Comparison of ENCODE assay signal across 8 cellular contexts in the genomic region with DNA sequence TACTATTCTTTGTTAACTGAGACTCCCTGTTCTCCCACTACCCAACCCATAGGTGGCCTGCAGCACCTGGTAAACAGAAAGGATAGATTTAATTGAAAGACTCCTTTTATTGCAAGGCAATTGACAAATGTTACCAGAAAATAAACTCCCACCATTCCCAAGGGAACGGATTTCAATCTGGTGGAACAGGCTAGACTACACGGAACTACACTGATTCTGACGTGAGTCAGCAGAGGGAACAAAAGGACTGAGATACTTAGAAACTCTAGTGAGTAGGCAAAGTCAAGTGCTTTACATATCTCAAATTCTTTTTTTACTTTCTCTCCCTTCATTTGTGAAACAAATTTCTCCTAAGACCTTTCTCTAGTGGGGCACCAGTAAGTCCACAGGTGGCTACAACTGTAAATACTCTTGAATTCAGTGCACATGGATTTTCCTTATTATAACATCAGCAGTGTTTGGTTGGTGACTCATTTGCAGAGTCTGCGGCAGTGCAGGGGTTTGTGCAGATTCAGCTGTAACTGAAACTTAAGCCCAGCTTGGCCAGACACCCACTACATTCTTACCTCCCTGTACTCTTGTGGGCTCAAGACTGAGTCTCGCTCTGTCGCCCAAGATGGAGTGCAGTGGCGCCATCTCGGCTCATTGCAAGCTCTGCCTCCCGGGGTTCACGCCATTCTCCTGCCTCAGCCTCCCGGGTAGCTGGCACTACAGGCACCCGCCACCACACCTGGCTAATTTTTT. TPM values are rescaled to one million over a fixed set of nuclear protein-coding genes. Genes with fewer than 3 reads are reported as not detected.
DNase-seq lines count a peak whose midpoint lies in the region; ATAC-seq and TF ChIP-seq lines count a peak whose summit lies in the region.

No MANE protein-coding gene starts in this region.

- no peaks in the 10 kb centered on the region for H3K9me3 Mint-ChIP-seq in CD8-positive, alpha-beta memory T cell

- H3K27ac Mint-ChIP-seq in CD8-positive, alpha-beta memory T cell: no peak overlapping the region

- H3K4me1 ChIP-seq in PC-3 (ENCODE audit: insufficient read depth, low read length): peaks cover 56% of the 10 kb centered on the region
- no peaks in the 10 kb centered on the region for H3K4me1 ChIP-seq in CD8-positive, alpha-beta memory T cell (ENCODE audit: insufficient read depth, low read length)

- H3K4me2 ChIP-seq in PC-3 (ENCODE audit: low read length): peak overlapping the region; percentile 73

- H3K9me3 ChIP-seq in PC-3 (ENCODE audit: low read length): no peaks in the 10 kb centered on the region
- no peaks in the 10 kb centered on the region for H3K9me3 ChIP-seq in CD8-positive, alpha-beta memory T cell (ENCODE audit: low read length)

- peaks cover 12% of the 10 kb centered on the region for H3F3A ChIP-seq in PC-3 (ENCODE audit: low read length, unreplicated experiment)

- DNase-seq in BJ (ENCODE audit: low read depth): peak; percentile 39
- DNase-seq in PC-3: peak; percentile 96
- DNase-seq in fibroblast of the aortic adventitia (ENCODE audit: low read depth): peak; percentile 93
- DNase-seq in CD8-positive, alpha-beta memory T cell: no peak
- DNase-seq in Right ventricle myocardium superior: no peak
- DNase-seq in Ammon's horn (ENCODE audit: low spot score): no peak

- H3K9me2 ChIP-seq in PC-3 (replicated peaks; ENCODE audit: low read length): no peaks in the 10 kb centered on the region

- TSS peak; percentile 13 for BruUV-seq in PC-3 (replicated peaks; lab: Mats Ljungman, UMichigan)

- CTCF ChIA-PET in BJ (lab: Yijun Ruan, JAX): interaction anchor here (1.4 kb wide), 1 partner anchor 10 kb away, joined by 3 read pairs; no protein-coding TSS in a partner anchor
- CTCF ChIA-PET in PC-3 (lab: Charles Lee): interaction anchor here (0.7 kb wide), 1 partner anchor 105 kb away, joined by 4 read pairs; no protein-coding TSS in a partner anchor
- CTCF ChIA-PET in CD8-positive, alpha-beta memory T cell (lab: Charles Lee): no interaction called here

- POLR2A ChIA-PET in BJ (lab: Charles Lee): no interaction called here
- POLR2A ChIA-PET in PC-3 (lab: Charles Lee; ENCODE audit: unreplicated experiment): no interaction called here
- POLR2A ChIA-PET in CD8-positive, alpha-beta memory T cell (lab: Charles Lee): no interaction called here

- H3K27me3 Mint-ChIP-seq in CD8-positive, alpha-beta memory T cell: no peaks in the 10 kb centered on the region

- peaks cover 2 to 8% (median 3%) of the 10 kb centered on the region in 3 donors for H3K4me1 Mint-ChIP-seq in CD8-positive, alpha-beta memory T cell

- no peaks in the 10 kb centered on the region for H3K79me2 ChIP-seq in PC-3 (ENCODE audit: low read length)

- peak; percentile 97 for ATAC-seq in GM19043 (IDR thresholded peaks at IDR 0.05; ENCODE audit: low read depth, unreplicated experiment)
- ATAC-seq in HG03097 (IDR thresholded peaks at IDR 0.05; ENCODE audit: low FRiP score, unreplicated experiment): peak; percentile 78
- ATAC-seq in PC-3: peak; percentile 78
- ATAC-seq in Right ventricle myocardium superior (ENCODE audit: poor library complexity): no peak

- no peaks in the 10 kb centered on the region for H4K20me1 ChIP-seq in PC-3 (ENCODE audit: low read length)

- TF ChIP-seq CTCF in BJ (IDR thresholded peaks at IDR 0.05; ENCODE audit: insufficient read depth, low read depth, low read length): no peak
- TF ChIP-seq CTCF in PC-3 (conservative IDR thresholded peaks at IDR 0.05; ENCODE audit: low read depth, low read length): peak; percentile 52
- TF ChIP-seq CTCF in fibroblast of the aortic adventitia (IDR thresholded peaks at IDR 0.05; ENCODE audit: insufficient read depth, low read length): peak; percentile 12

- H3K4me3 Mint-ChIP-seq in CD8-positive, alpha-beta memory T cell: no peak overlapping the region

- H2AFZ ChIP-seq in PC-3 (ENCODE audit: low read length): peak overlapping the region; percentile 30

- H3K4me3 ChIP-seq in BJ (ENCODE audit: low read depth, low read length) (no peak overlapping the region), PC-3 (ENCODE audit: low read length) (peak overlapping the region; percentile 46; the same call in 1 of the 2 replicates), fibroblast of the aortic adventitia (ENCODE audit: low read depth, low read length) (no peak overlapping the region)
- H3K4me3 ChIP-seq in CD8-positive, alpha-beta memory T cell (ENCODE audit: low read length): no peak overlapping the region

- peaks cover 0 to 5% (median 0%) of the 10 kb centered on the region in 3 donors for H3K36me3 Mint-ChIP-seq in CD8-positive, alpha-beta memory T cell

- H3K27ac ChIP-seq in PC-3 (ENCODE audit: low read length): peak overlapping the region; percentile 97
- H3K27ac ChIP-seq in CD8-positive, alpha-beta memory T cell (ENCODE audit: low read depth, low read length): no peak overlapping the region

- intact Hi-C loops in PC-3 (cut with micrococcal nuclease): loop anchor here (1.0 to 5.0 kb wide), 3 partner anchors 25 to 171 kb away; no protein-coding TSS in a partner anchor
- intact Hi-C loops in Right ventricle myocardium superior (cut with DNase I): no loop called here

- H3K36me3 ChIP-seq in BJ (ENCODE audit: control insufficient read depth, insufficient read depth, low read length) (no peaks in the 10 kb centered on the region), PC-3 (ENCODE audit: low read depth, low read length) (no peaks in the 10 kb centered on the region)
- H3K36me3 ChIP-seq in CD8-positive, alpha-beta memory T cell (ENCODE audit: insufficient read depth, low read length): no peaks in the 10 kb centered on the region

- no peaks in the 10 kb centered on the region for H3K27me3 ChIP-seq in BJ (ENCODE audit: control insufficient read depth, insufficient read depth, low read length)
- H3K27me3 ChIP-seq in PC-3 (ENCODE audit: low read length): no peaks in the 10 kb centered on the region
- H3K27me3 ChIP-seq in CD8-positive, alpha-beta memory T cell (ENCODE audit: insufficient read depth, low read length, poor library complexity, severe bottlenecking): no peaks in the 10 kb centered on the region

- peak overlapping the region; percentile 78 for H3K9ac ChIP-seq in PC-3 (ENCODE audit: low read length)

RNA-seq across cellular contexts. Expression of a gene that starts 34.3 kb away (rescaled TPM):
- polyA plus RNA-seq in BJ (2011; rRNA removed): not detected in 2 replicates
- polyA minus RNA-seq in BJ (2011; rRNA and poly(A)+ RNA removed): not detected in 2 replicates
- total RNA-seq in PC-3 (2014; rRNA removed) (0.86 TPM in 1 of 2 replicates, not detected in the other), fibroblast of the aortic adventitia (ENCODE audit: low replicate concordance) (not detected in 2 replicates), Right ventricle myocardium superior (not detected)
- not detected for total RNA-seq in CD8-positive, alpha-beta memory T cell
- polyA plus RNA-seq in CD8-positive, alpha-beta memory T cell: not detected

RNA-seq across cellular contexts. Expression of a gene that starts 40.8 kb away (rescaled TPM):
- polyA plus RNA-seq in BJ (2011; rRNA removed): 22.5 and 26.3 TPM in 2 replicates
- 14.0 and 17.7 TPM in 2 replicates for polyA minus RNA-seq in BJ (2011; rRNA and poly(A)+ RNA removed)
- 31.4 and 48.8 TPM in 2 replicates for total RNA-seq in PC-3 (2014; rRNA removed)
- total RNA-seq in fibroblast of the aortic adventitia (ENCODE audit: low replicate concordance): 97.4 and 173 TPM in 2 replicates
- 10 to 100 TPM; 19.1 to 24.1 TPM for total RNA-seq in CD8-positive, alpha-beta memory T cell
- 40.8 TPM for polyA plus RNA-seq in CD8-positive, alpha-beta memory T cell
- total RNA-seq in Right ventricle myocardium superior: 26.0 TPM

Comparison
In these comparisons a context has a peak if more than half of its experiments do, and no peak if none do; other contexts are left out.
1. DNase-seq: peak in BJ (single experiment), PC-3 (single experiment) and fibroblast of the aortic adventitia (single experiment); none in CD8-positive, alpha-beta memory T cell (0 of 5), Right ventricle myocardium superior (single experiment) and Ammon's horn (single experiment).